ENCODE assay signal across 1 cellular context in genomic region chr1:206979379-206980043, GRCh38.
TF ChIP-seq lines count a peak whose summit lies in the region.

No MANE protein-coding gene starts in this region.

TF ChIP-seq in GM12878, 131 proteins besides CTCF, POLR2A, EP300 and RAD21:
- TF ChIP-seq BCL3 (IDR thresholded peaks at IDR 0.05; ENCODE audit: borderline replicate concordance, insufficient read depth, low read depth, low read length, poor library complexity, severe bottlenecking) (peak; percentile 36), ZBTB33 (IDR thresholded peaks at IDR 0.05) (peak; percentile 52; the same call in 1 of the 2 replicates), FOXM1 (IDR thresholded peaks at IDR 0.05; ENCODE audit: low read depth, low read length) (0 out of 2 replicates have a peak, but pooled peaks have one; percentile 27), YY1 (IDR thresholded peaks at IDR 0.05; ENCODE audit: low read depth, low read length) (peak; percentile 63), RELB (IDR thresholded peaks at IDR 0.05; ENCODE audit: low read depth) (0 out of 2 replicates have a peak, but pooled peaks have one; percentile 33), RUNX3 (IDR thresholded peaks at IDR 0.05; ENCODE audit: low read length) (0 out of 2 replicates have a peak, but pooled peaks have one; percentile 12), TCF12 (IDR thresholded peaks at IDR 0.05; ENCODE audit: low read depth, low read length) (no peak), NFYA (IDR thresholded peaks at IDR 0.05; ENCODE audit: borderline replicate concordance, low read depth, low read length) (no peak), EED (IDR thresholded peaks at IDR 0.05; ENCODE audit: low read depth) (no peak), SMC3 (IDR thresholded peaks at IDR 0.05; ENCODE audit: borderline replicate concordance, low read length) (peak; percentile 75; the same call in 1 of the 2 replicates), CEBPB (IDR thresholded peaks at IDR 0.05; ENCODE audit: borderline replicate concordance in 1 of 2, low read depth in 2 of 2, low read length in 2 of 2) (no peak), TCF3 (IDR thresholded peaks at IDR 0.05; ENCODE audit: borderline replicate concordance, insufficient read depth, low read depth, low read length) (0 out of 2 replicates have a peak, but pooled peaks have one; percentile 29), BCL11A (IDR thresholded peaks at IDR 0.05; ENCODE audit: low read depth, low read length) (no peak)
- TF ChIP-seq, protein P1, sequence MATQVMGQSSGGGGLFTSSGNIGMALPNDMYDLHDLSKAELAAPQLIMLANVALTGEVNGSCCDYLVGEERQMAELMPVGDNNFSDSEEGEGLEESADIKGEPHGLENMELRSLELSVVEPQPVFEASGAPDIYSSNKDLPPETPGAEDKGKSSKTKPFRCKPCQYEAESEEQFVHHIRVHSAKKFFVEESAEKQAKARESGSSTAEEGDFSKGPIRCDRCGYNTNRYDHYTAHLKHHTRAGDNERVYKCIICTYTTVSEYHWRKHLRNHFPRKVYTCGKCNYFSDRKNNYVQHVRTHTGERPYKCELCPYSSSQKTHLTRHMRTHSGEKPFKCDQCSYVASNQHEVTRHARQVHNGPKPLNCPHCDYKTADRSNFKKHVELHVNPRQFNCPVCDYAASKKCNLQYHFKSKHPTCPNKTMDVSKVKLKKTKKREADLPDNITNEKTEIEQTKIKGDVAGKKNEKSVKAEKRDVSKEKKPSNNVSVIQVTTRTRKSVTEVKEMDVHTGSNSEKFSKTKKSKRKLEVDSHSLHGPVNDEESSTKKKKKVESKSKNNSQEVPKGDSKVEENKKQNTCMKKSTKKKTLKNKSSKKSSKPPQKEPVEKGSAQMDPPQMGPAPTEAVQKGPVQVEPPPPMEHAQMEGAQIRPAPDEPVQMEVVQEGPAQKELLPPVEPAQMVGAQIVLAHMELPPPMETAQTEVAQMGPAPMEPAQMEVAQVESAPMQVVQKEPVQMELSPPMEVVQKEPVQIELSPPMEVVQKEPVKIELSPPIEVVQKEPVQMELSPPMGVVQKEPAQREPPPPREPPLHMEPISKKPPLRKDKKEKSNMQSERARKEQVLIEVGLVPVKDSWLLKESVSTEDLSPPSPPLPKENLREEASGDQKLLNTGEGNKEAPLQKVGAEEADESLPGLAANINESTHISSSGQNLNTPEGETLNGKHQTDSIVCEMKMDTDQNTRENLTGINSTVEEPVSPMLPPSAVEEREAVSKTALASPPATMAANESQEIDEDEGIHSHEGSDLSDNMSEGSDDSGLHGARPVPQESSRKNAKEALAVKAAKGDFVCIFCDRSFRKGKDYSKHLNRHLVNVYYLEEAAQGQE (IDR thresholded peaks at IDR 0.05; ENCODE audit: low read depth, low read length): no peak
TF ChIP-seq in GM12878: peak in this region for 8.
